ENCODE assay signal across 1 cellular context in genomic region chr22:26740253-26740652, GRCh38.
TF ChIP-seq lines count a peak whose summit lies in the region.

No MANE protein-coding gene starts in this region.

TF ChIP-seq in GM23338, 12 proteins besides CTCF, POLR2A, EP300 and RAD21:
- no peak for TF ChIP-seq REST (IDR thresholded peaks at IDR 0.05; ENCODE audit: unreplicated experiment)
- no peak for TF ChIP-seq EZH2 (IDR thresholded peaks at IDR 0.05; ENCODE audit: low read depth, unreplicated experiment)
- no peak for TF ChIP-seq NANOG (IDR thresholded peaks at IDR 0.05; ENCODE audit: borderline replicate concordance)
- TF ChIP-seq ETS1 (IDR thresholded peaks at IDR 0.05) = no peak
- TF ChIP-seq JUNB (IDR thresholded peaks at IDR 0.05; ENCODE audit: unreplicated experiment) = no peak
- TF ChIP-seq ZNF331 (CRISPR knock-in tag; IDR thresholded peaks at IDR 0.05; ENCODE audit: low read depth) = no peak
- TF ChIP-seq EZH2phosphoT487 (IDR thresholded peaks at IDR 0.05; ENCODE audit: unreplicated experiment) = no peak
- TF ChIP-seq STAT1 (IDR thresholded peaks at IDR 0.05; ENCODE audit: unreplicated experiment) = no peak
- no peak for TF ChIP-seq ZNF114 (CRISPR knock-in tag; IDR thresholded peaks at IDR 0.05)
- no peak for TF ChIP-seq ZNF462 (CRISPR knock-in tag; IDR thresholded peaks at IDR 0.05)
- TF ChIP-seq POLR2AphosphoS5 (IDR thresholded peaks at IDR 0.05; ENCODE audit: low read depth) = no peak
- TF ChIP-seq CREB1 (CRISPR knock-in tag; IDR thresholded peaks at IDR 0.05; ENCODE audit: low read depth) = no peak
